ENCODE assay signal across 8 cellular contexts in genomic region chr12:2890388-2891239, GRCh38. TPM values are rescaled to one million over a fixed set of nuclear protein-coding genes. Genes with fewer than 3 reads are reported as not detected.
DNase-seq lines count a peak whose midpoint lies in the region; ATAC-seq and TF ChIP-seq lines count a peak whose summit lies in the region.

Gene TULP3 (plus strand): TSS chr12:2890891. CDS start chr12:2890948, 57 bp downstream.

- peak within 1 kb of the TSS; percentile 86 for H3K9ac ChIP-seq in OCI-LY3 (ENCODE audit: low read length)

- peak within 1 kb of the TSS; percentile 97 for H3K4me2 ChIP-seq in OCI-LY3 (ENCODE audit: low read length)

- ATAC-seq in GM21515 (IDR thresholded peaks at IDR 0.05; ENCODE audit: unreplicated experiment) (peak; percentile 98), mucosa of descending colon (peak; percentile 99)

- H3K4me3 ChIP-seq in OCI-LY3 (ENCODE audit: low read length) (peak within 1 kb of the TSS; percentile 82), mucosa of descending colon (peak within 1 kb of the TSS; percentile 91)

- H3K4me1 ChIP-seq in OCI-LY3 (ENCODE audit: low read length) (peaks cover 9% of the 10 kb centered on the region), mucosa of descending colon (ENCODE audit: low read depth) (no peaks in the 10 kb centered on the region)

- H3K9me3 ChIP-seq in OCI-LY3 (ENCODE audit: insufficient read depth, low read length) (no peaks in the 10 kb centered on the region), mucosa of descending colon (no peaks in the 10 kb centered on the region)

- peaks cover 16% of the 10 kb centered on the region for H3K79me2 ChIP-seq in OCI-LY3 (ENCODE audit: low read length)

- intact Hi-C loops in mucosa of descending colon (cut with DNase I, micrococcal nuclease): no loop called here

- H3K27ac ChIP-seq in OCI-LY3 (ENCODE audit: low read length) (peak within 1 kb of the TSS; percentile 14; the same call in 1 of the 2 replicates), epithelial cell of prostate (peak within 1 kb of the TSS; percentile 66)

- no peak for TF ChIP-seq CTCF in OCI-LY3 (IDR thresholded peaks at IDR 0.05; ENCODE audit: low read depth, low read length)
- no peak for TF ChIP-seq CTCF in mucosa of descending colon (IDR thresholded peaks at IDR 0.05)

- H3K36me3 ChIP-seq in OCI-LY3 (replicated peaks; ENCODE audit: low read depth, low read length) (peaks cover 19% of the 10 kb centered on the region), mucosa of descending colon (ENCODE audit: low read depth) (no peaks in the 10 kb centered on the region)

- H4K20me1 ChIP-seq in OCI-LY3 (ENCODE audit: insufficient read depth, low read length): no peaks in the 10 kb centered on the region

- H3K27me3 ChIP-seq in OCI-LY3 (ENCODE audit: low read depth, low read length): no peaks in the 10 kb centered on the region

- H2AFZ ChIP-seq in OCI-LY3 (ENCODE audit: low read depth, low read length): peak within 1 kb of the TSS; percentile 88

- DNase-seq in DMS 273 (lab: John Stamatoyannopoulos, UW; ENCODE audit: unreplicated experiment): peak; percentile 97
- DNase-seq in HuH-7 (ENCODE audit: low spot score): peak; percentile 98
- DNase-seq in activated T-cell treated with anti-CD3 and anti-CD28 coated beads for 48 hours (ENCODE audit: low read depth): peak; percentile 95
- DNase-seq in epithelial cell of prostate (ENCODE audit: low read depth, low spot score): peak; percentile 77
- DNase-seq in mucosa of descending colon: peak; percentile 98 to 99 (median 99)
- peak; percentile 97 for DNase-seq in stimulated activated CD8-positive, alpha-beta memory T cell treated with anti-CD3 and anti-CD28 coated beads, Interleukin-4, amount 100 ng/mL, for 24 hours (ENCODE audit: low read depth)

RNA-seq across cellular contexts. Expression of gene TULP3, which starts in this region (rescaled TPM):
- 10 to 100 TPM in 1 of 3 donors, 1 to 10 TPM in 2; 7.9 to 18.2 (median 8.2) TPM for total RNA-seq in mucosa of descending colon

Comparison
In these comparisons a context has a peak if more than half of its experiments do, and no peak if none do; other contexts are left out.
1. Peak in every context shown above with its lines: DNase-seq, ATAC-seq, H3K4me3 ChIP-seq and H3K27ac ChIP-seq.